Comparison of ENCODE assay signal across 8 cellular contexts in the genomic region with DNA sequence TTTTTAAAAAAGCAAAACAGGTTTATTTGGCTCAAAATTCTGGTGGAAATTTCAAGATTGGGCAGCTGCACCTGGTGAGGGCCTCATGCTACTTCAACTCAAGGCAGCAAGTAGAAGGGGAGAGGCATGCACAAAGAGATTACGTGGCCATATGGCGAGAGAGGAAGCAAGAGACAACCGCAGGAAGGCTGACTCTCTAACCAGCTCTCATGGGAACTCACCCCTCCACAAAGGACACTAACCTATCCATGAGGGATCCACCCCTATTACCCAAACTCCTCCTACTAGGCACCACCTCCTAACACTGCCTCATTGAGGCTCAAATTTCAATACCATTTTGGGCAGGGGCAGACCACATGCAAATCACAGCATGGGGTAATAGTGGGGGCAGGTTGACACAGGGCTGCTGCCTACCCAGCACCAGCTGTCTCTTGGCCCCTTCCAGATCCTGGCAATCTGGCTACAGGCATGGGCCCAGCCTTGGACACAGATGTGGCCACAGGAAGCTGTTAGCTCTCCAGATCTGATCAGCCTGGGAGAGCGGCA. TPM values are rescaled to one million over a fixed set of nuclear protein-coding genes. Genes with fewer than 3 reads are reported as not detected.
DNase-seq lines count a peak whose midpoint lies in the region; ATAC-seq and TF ChIP-seq lines count a peak whose summit lies in the region.

No MANE protein-coding gene starts in this region.

- H3K27ac ChIP-seq in PC-3 (ENCODE audit: low read length): no peak overlapping the region
- no peak overlapping the region for H3K27ac ChIP-seq in caudate nucleus (ENCODE audit: low read depth, low read length)

- CTCF ChIA-PET in PC-3 (lab: Charles Lee): no interaction called here

- H3K79me2 ChIP-seq in PC-3 (ENCODE audit: low read length): peaks cover 85% of the 10 kb centered on the region

- intact Hi-C loops in PC-3 (cut with micrococcal nuclease): no loop called here

- peaks cover 55% of the 10 kb centered on the region for H3K4me1 ChIP-seq in PC-3 (ENCODE audit: insufficient read depth, low read length)

- POLR2A ChIA-PET in PC-3 (lab: Charles Lee; ENCODE audit: unreplicated experiment): no interaction called here

- H3F3A ChIP-seq in PC-3 (ENCODE audit: low read length, unreplicated experiment): peaks cover 7% of the 10 kb centered on the region

- peak overlapping the region; percentile 82 for H3K27ac Mint-ChIP-seq in endothelial cell (ENCODE audit: unreplicated experiment)
- no peak overlapping the region for H3K27ac Mint-ChIP-seq in stimulated activated effector memory CD8-positive, alpha-beta T cell treated with anti-CD3 and anti-CD28 coated beads, Interleukin-12 subunit alpha, Interleukin-12 subunit beta, amount 100 ng/mL, for 72 hours

- no peak overlapping the region for H3K9ac ChIP-seq in PC-3 (ENCODE audit: low read length)

- no peaks in the 10 kb centered on the region for H3K9me2 ChIP-seq in PC-3 (replicated peaks; ENCODE audit: low read length)

- ATAC-seq in GM19328 (IDR thresholded peaks at IDR 0.05; ENCODE audit: unreplicated experiment) (peak; percentile 56), HG03196 (IDR thresholded peaks at IDR 0.05; ENCODE audit: unreplicated experiment) (peak; percentile 57), PC-3 (no peak), omental fat pad (ENCODE audit: low FRiP score) (no peak)
- ATAC-seq in stimulated activated effector memory CD8-positive, alpha-beta T cell treated with anti-CD3 and anti-CD28 coated beads, Interleukin-12 subunit alpha, Interleukin-12 subunit beta, amount 100 ng/mL, for 72 hours: no peak

- H3K27me3 ChIP-seq in PC-3 (ENCODE audit: low read length): no peaks in the 10 kb centered on the region

- peaks cover 8% of the 10 kb centered on the region for H4K20me1 ChIP-seq in PC-3 (ENCODE audit: low read length)

- no peaks in the 10 kb centered on the region for H3K36me3 ChIP-seq in PC-3 (ENCODE audit: low read depth, low read length)

- H3K9me3 Mint-ChIP-seq in endothelial cell (ENCODE audit: unreplicated experiment): peaks cover 4% of the 10 kb centered on the region
- no peaks in the 10 kb centered on the region for H3K9me3 Mint-ChIP-seq in stimulated activated effector memory CD8-positive, alpha-beta T cell treated with anti-CD3 and anti-CD28 coated beads, Interleukin-12 subunit alpha, Interleukin-12 subunit beta, amount 100 ng/mL, for 72 hours

- peak overlapping the region; percentile 93; the same call in 1 of the 2 replicates for H3K4me3 ChIP-seq in PC-3 (ENCODE audit: low read length)

- peaks cover 30% of the 10 kb centered on the region for H3K4me1 Mint-ChIP-seq in endothelial cell (ENCODE audit: unreplicated experiment)
- H3K4me1 Mint-ChIP-seq in stimulated activated effector memory CD8-positive, alpha-beta T cell treated with anti-CD3 and anti-CD28 coated beads, Interleukin-12 subunit alpha, Interleukin-12 subunit beta, amount 100 ng/mL, for 72 hours: peaks cover 54% of the 10 kb centered on the region

- no TSS peak for BruUV-seq in PC-3 (replicated peaks; lab: Mats Ljungman, UMichigan)

- peak overlapping the region; percentile 96 for H3K4me2 ChIP-seq in PC-3 (ENCODE audit: low read length)

- H3K9me3 ChIP-seq in PC-3 (ENCODE audit: low read length): no peaks in the 10 kb centered on the region

- TF ChIP-seq CTCF in PC-3 (conservative IDR thresholded peaks at IDR 0.05; ENCODE audit: low read depth, low read length) (no peak), endothelial cell (IDR thresholded peaks at IDR 0.05; ENCODE audit: unreplicated experiment) (no peak), omental fat pad (IDR thresholded peaks at IDR 0.05) (no peak)

- peaks cover 15% of the 10 kb centered on the region for H3K27me3 Mint-ChIP-seq in endothelial cell (ENCODE audit: unreplicated experiment)

- H3K4me3 Mint-ChIP-seq in endothelial cell (ENCODE audit: unreplicated experiment): peak overlapping the region; percentile 99
- peak overlapping the region; percentile 96 for H3K4me3 Mint-ChIP-seq in stimulated activated effector memory CD8-positive, alpha-beta T cell treated with anti-CD3 and anti-CD28 coated beads, Interleukin-12 subunit alpha, Interleukin-12 subunit beta, amount 100 ng/mL, for 72 hours

- DNase-seq in DMS 273 treated with DMSO at 0.1 percent for 48 hours (lab: John Stamatoyannopoulos, UW) (peak; percentile 99), PC-3 (peak; percentile 36), endothelial cell (ENCODE audit: low spot score) (no peak), caudate nucleus (lab: John Stamatoyannopoulos, UW) (no peak), omental fat pad (ENCODE audit: low spot score) (no peak)
- DNase-seq in stimulated activated effector memory CD8-positive, alpha-beta T cell treated with anti-CD3 and anti-CD28 coated beads, Interleukin-12 subunit alpha, Interleukin-12 subunit beta, amount 100 ng/mL, for 72 hours (ENCODE audit: low spot score in 2 of 2): no peak

- H3K36me3 Mint-ChIP-seq in endothelial cell (ENCODE audit: low read depth, unreplicated experiment): peaks cover 44% of the 10 kb centered on the region
- H3K36me3 Mint-ChIP-seq in stimulated activated effector memory CD8-positive, alpha-beta T cell treated with anti-CD3 and anti-CD28 coated beads, Interleukin-12 subunit alpha, Interleukin-12 subunit beta, amount 100 ng/mL, for 72 hours: peaks cover 30% of the 10 kb centered on the region

- no peak overlapping the region for H2AFZ ChIP-seq in PC-3 (ENCODE audit: low read length)

RNA-seq across cellular contexts. Expression of gene CAPN10, which starts 2.0 kb away (rescaled TPM):
- 32.2 and 40.1 TPM in 2 replicates for total RNA-seq in PC-3 (2014; rRNA removed)
- 47.8 TPM for total RNA-seq in endothelial cell (ENCODE audit: unreplicated experiment)
- 10 to 100 TPM; 11.6 to 22.6 (median 17.7) TPM for total RNA-seq in omental fat pad

RNA-seq across cellular contexts. Expression of gene RNPEPL1, which starts 16.3 kb away (rescaled TPM):
- total RNA-seq in PC-3 (2014; rRNA removed) (25.8 and 44.5 TPM in 2 replicates), endothelial cell (ENCODE audit: unreplicated experiment) (29.2 TPM), omental fat pad (10 to 100 TPM; 41.6 to 97.4 (median 71.8) TPM)

RNA-seq across cellular contexts. Expression of gene DUSP28, which starts 24.4 kb away (rescaled TPM):
- 8.3 and 11.9 TPM in 2 replicates for total RNA-seq in PC-3 (2014; rRNA removed)
- 1.5 TPM for total RNA-seq in endothelial cell (ENCODE audit: unreplicated experiment)
- total RNA-seq in omental fat pad: 1 to 10 TPM; 3.3 to 5.5 (median 4.7) TPM

RNA-seq across cellular contexts. Expression of gene ANKMY1, which starts 26.8 kb away (rescaled TPM):
- 10.2 and 19.5 TPM in 2 replicates for total RNA-seq in PC-3 (2014; rRNA removed)
- 5.6 TPM for total RNA-seq in endothelial cell (ENCODE audit: unreplicated experiment)
- total RNA-seq in omental fat pad: 10 to 100 TPM in 3 of 4 donors, 1 to 10 TPM in 1; 8.3 to 23.2 (median 16.7) TPM

RNA-seq across cellular contexts. Expression of gene GPR35, which starts 40.7 kb away (rescaled TPM):
- total RNA-seq in PC-3 (2014; rRNA removed): 2.4 and 5.2 TPM in 2 replicates
- 0.77 TPM for total RNA-seq in endothelial cell (ENCODE audit: unreplicated experiment)
- 1 to 10 TPM; 1.3 to 2.4 (median 1.9) TPM for total RNA-seq in omental fat pad

Comparison
In these comparisons a context has a peak if more than half of its experiments do, and no peak if none do; other contexts are left out.
1. DNase-seq: peak in DMS 273 treated with DMSO at 0.1 percent for 48 hours (single experiment) and PC-3 (single experiment); none in endothelial cell (single experiment), stimulated activated effector memory CD8-positive, alpha-beta T cell treated with anti-CD3 and anti-CD28 coated beads, Interleukin-12 subunit alpha, Interleukin-12 subunit beta, amount 100 ng/mL, for 72 hours (0 of 2), caudate nucleus (0 of 61) and omental fat pad (single experiment).
2. ATAC-seq: peak in GM19328 (single experiment) and HG03196 (single experiment); none in PC-3 (single experiment), stimulated activated effector memory CD8-positive, alpha-beta T cell treated with anti-CD3 and anti-CD28 coated beads, Interleukin-12 subunit alpha, Interleukin-12 subunit beta, amount 100 ng/mL, for 72 hours (single experiment) and omental fat pad (single experiment).